ENCODE assay signal across 17 cellular contexts in the genomic region with DNA sequence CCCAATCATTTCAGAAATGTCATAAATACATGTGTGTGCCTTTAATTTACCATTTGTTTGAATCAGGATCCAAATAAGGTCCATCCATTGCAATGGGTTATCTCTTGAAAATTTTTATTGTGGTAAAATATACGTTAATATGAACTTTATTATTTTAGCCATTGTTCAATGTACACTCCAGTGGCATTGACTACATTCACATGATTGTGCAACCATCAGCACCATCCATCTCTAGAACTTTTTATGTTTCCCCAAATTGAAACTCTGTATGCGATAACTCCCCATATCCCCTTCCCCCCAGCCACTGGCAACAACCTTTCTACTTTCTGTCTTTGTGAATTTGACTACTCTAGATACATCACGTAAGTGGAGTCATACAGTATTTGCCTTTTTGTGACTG. TPM values are rescaled to one million over a fixed set of nuclear protein-coding genes. Genes with fewer than 3 reads are reported as not detected.
DNase-seq lines count a peak whose midpoint lies in the region; ATAC-seq and TF ChIP-seq lines count a peak whose summit lies in the region.
"Had no signal": no experiment of that assay in that cellular context is flagged by ENCODE, and none has a peak within 500 bp of the region (broad histone marks: within the 10 kb centered on the region; RNA-seq: fewer than 3 reads in every experiment).

No MANE protein-coding gene starts in this region.

- no peak overlapping the region for H3K14ac ChIP-seq in IMR-90 (replicated peaks; ENCODE audit: low read depth, low read length)

- H3K9me1 ChIP-seq in IMR-90 (ENCODE audit: insufficient read depth, low read length): peaks cover 4% of the 10 kb centered on the region

- no peak for ATAC-seq in IMR-90 (ENCODE audit: low read depth)
- no peak for ATAC-seq in T-helper 17 cell
- ATAC-seq in GM21423 (IDR thresholded peaks at IDR 0.05; ENCODE audit: unreplicated experiment): no peak
- ATAC-seq: GM12878 had no signal

- no peak overlapping the region for H2AK5ac ChIP-seq in IMR-90 (ENCODE audit: low read depth, low read length)

- peaks cover 10% of the 10 kb centered on the region for H3K4me1 Mint-ChIP-seq in activated naive CD4-positive, alpha-beta T cell treated with anti-CD3 and anti-CD28 coated beads, Interleukin-2, amount 50 U/mL, for 24 hours
- H3K4me1 Mint-ChIP-seq in T-helper 17 cell: peaks cover 9% of the 10 kb centered on the region
- H3K4me1 Mint-ChIP-seq in osteocyte (ENCODE audit: unreplicated experiment): no peaks in the 10 kb centered on the region

- H4K8ac ChIP-seq in IMR-90 (ENCODE audit: low read depth in 2 of 2, low read length in 2 of 2): no peak overlapping the region

- H3K27me3 Mint-ChIP-seq in activated naive CD4-positive, alpha-beta T cell treated with anti-CD3 and anti-CD28 coated beads, Interleukin-2, amount 50 U/mL, for 24 hours: no peaks in the 10 kb centered on the region
- H3K27me3 Mint-ChIP-seq in T-helper 17 cell: no peaks in the 10 kb centered on the region
- no peaks in the 10 kb centered on the region for H3K27me3 Mint-ChIP-seq in osteocyte (ENCODE audit: unreplicated experiment)
- H3K27me3 Mint-ChIP-seq: CD4-positive, alpha-beta memory T cell had no signal

- peaks cover 13 to 23% of the 10 kb centered on the region in 2 experiments for H3K79me1 ChIP-seq in IMR-90 (ENCODE audit: low read depth in 1 of 2, low read length in 2 of 2)

- H4K5ac ChIP-seq in IMR-90 (ENCODE audit: low read depth, low read length): no peak overlapping the region

- no peak overlapping the region for H3K23ac ChIP-seq in IMR-90 (ENCODE audit: low read depth, low read length)

- no peak overlapping the region for H3K18ac ChIP-seq in IMR-90 (ENCODE audit: low read depth, low read length)

- H3K9ac ChIP-seq in IMR-90 (ENCODE audit: low read depth, low read length): no peak overlapping the region

- no peak for TF ChIP-seq RAD21 in IMR-90 (IDR thresholded peaks at IDR 0.05; ENCODE audit: low read length)

- POLR2A ChIA-PET in IMR-90 (lab: Charles Lee; ENCODE audit: unreplicated experiment): no interaction called here

- no CpG with 5 or more reads among the region's 3 CpGs for WGBS in IMR-90 (ENCODE audit: extremely low coverage in 2 of 2, insufficient read length in 1 of 2), 2 experiments

- no TSS peak for BruUV-seq in IMR-90 (replicated peaks; lab: Mats Ljungman, UMichigan)

- CTCF ChIA-PET in IMR-90 (lab: Yijun Ruan, JAX): no interaction called here

- peaks cover 28% of the 10 kb centered on the region for H3K36me3 ChIP-seq in IMR-90 (ENCODE audit: control insufficient read depth, insufficient read depth, low read length)

- no peak overlapping the region for H3K4me2 ChIP-seq in IMR-90 (ENCODE audit: low read depth, low read length)

- no peaks in the 10 kb centered on the region for H3K9me3 ChIP-seq in IMR-90 (ENCODE audit: control insufficient read depth, insufficient read depth, low read length)
- no peaks in the 10 kb centered on the region for H3K9me3 ChIP-seq in T-helper 17 cell (ENCODE audit: control insufficient read depth, low read length, poor library complexity, severe bottlenecking)
- H3K9me3 ChIP-seq: HAP-1 had no signal

- H3K4me3 Mint-ChIP-seq in activated naive CD4-positive, alpha-beta T cell treated with anti-CD3 and anti-CD28 coated beads, Interleukin-2, amount 50 U/mL, for 24 hours: no peak overlapping the region
- H3K4me3 Mint-ChIP-seq in T-helper 17 cell (no peak overlapping the region), osteocyte (ENCODE audit: unreplicated experiment) (no peak overlapping the region)
- H3K4me3 Mint-ChIP-seq: CD4-positive, alpha-beta memory T cell; HFFc6 had no signal

- no peaks in the 10 kb centered on the region for H4K20me1 ChIP-seq in IMR-90 (ENCODE audit: insufficient read depth, low read length)

- in situ Hi-C loops in IMR-90 (cut with MboI; ENCODE audit: low sequenced_read_pairs): no loop called here

- no peak for TF ChIP-seq CTCF in IMR-90 (conservative IDR thresholded peaks at IDR 0.05; ENCODE audit: low read depth, low read length)
- TF ChIP-seq CTCF in osteocyte (IDR thresholded peaks at IDR 0.05): no peak

- DNase-seq in activated naive CD4-positive, alpha-beta T cell (lab: John Stamatoyannopoulos, UW): no peak
- DNase-seq in IMR-90 (no peak), T-helper 17 cell (no peak), osteocyte (ENCODE audit: extremely low spot score, unreplicated experiment) (peak; percentile 2), GM03348 (ENCODE audit: low spot score) (no peak)
- DNase-seq: C1 segment of cervical spinal cord; Calu3; CD4-positive, alpha-beta memory T cell; COR-L47; DMS153; DND-41; GOT3; HFFc6 had no signal

- no peak overlapping the region for H3K56ac ChIP-seq in IMR-90 (ENCODE audit: extremely low read depth, insufficient read depth, low read length)

- peak overlapping the region; percentile 2 for H3K27ac Mint-ChIP-seq in activated naive CD4-positive, alpha-beta T cell treated with anti-CD3 and anti-CD28 coated beads, Interleukin-2, amount 50 U/mL, for 24 hours
- H3K27ac Mint-ChIP-seq in T-helper 17 cell: peak overlapping the region; percentile 21
- no peak overlapping the region for H3K27ac Mint-ChIP-seq in osteocyte (ENCODE audit: unreplicated experiment)
- H3K27ac Mint-ChIP-seq: HFFc6 had no signal

- no peak overlapping the region for H2BK15ac ChIP-seq in IMR-90 (ENCODE audit: low read depth, low read length)

- intact Hi-C loops in IMR-90 (cut with micrococcal nuclease): no loop called here

- no peak for TF ChIP-seq POLR2A in IMR-90 (IDR thresholded peaks at IDR 0.05; ENCODE audit: low read depth, low read length)

- no peak overlapping the region for H3K4ac ChIP-seq in IMR-90 (ENCODE audit: low read depth, low read length)

- H2BK5ac ChIP-seq in IMR-90 (ENCODE audit: low read depth, low read length, poor library complexity, severe bottlenecking): no peak overlapping the region

- H3K27ac ChIP-seq in IMR-90 (ENCODE audit: insufficient read depth, low read length): no peak overlapping the region

- H3K27me3 ChIP-seq in IMR-90 (ENCODE audit: control insufficient read depth, insufficient read depth, low read length): no peaks in the 10 kb centered on the region

- dilution Hi-C loops in IMR-90 (cut with HindIII; ENCODE audit: low sequenced_read_pairs, unreplicated experiment): loop anchor here (25.0 kb wide), 1 partner anchor 261 kb away; no protein-coding TSS in a partner anchor

- H2BK120ac ChIP-seq in IMR-90 (ENCODE audit: low read depth, low read length): no peak overlapping the region

- H2AFZ ChIP-seq in IMR-90 (replicated peaks; ENCODE audit: low read length, poor library complexity): no peak overlapping the region

- H2AK9ac ChIP-seq in IMR-90 (replicated peaks; ENCODE audit: low read depth, low read length, poor library complexity): no peak overlapping the region

- H4K91ac ChIP-seq in IMR-90 (ENCODE audit: insufficient read depth, low read depth, low read length): no peak overlapping the region

- H2BK20ac ChIP-seq in IMR-90 (ENCODE audit: low read depth, low read length): no peak overlapping the region

- peaks cover 8% of the 10 kb centered on the region for H3K36me3 Mint-ChIP-seq in activated naive CD4-positive, alpha-beta T cell treated with anti-CD3 and anti-CD28 coated beads, Interleukin-2, amount 50 U/mL, for 24 hours
- H3K36me3 Mint-ChIP-seq in T-helper 17 cell (ENCODE audit: low read depth): peaks cover 12% of the 10 kb centered on the region
- H3K36me3 Mint-ChIP-seq in osteocyte (ENCODE audit: unreplicated experiment): peaks cover 39% of the 10 kb centered on the region

- H3K4me3 ChIP-seq in IMR-90 (ENCODE audit: insufficient read depth, low read depth, low read length): no peak overlapping the region
- H3K4me3 ChIP-seq: GM12878, HAP-1 had no signal

- no peaks in the 10 kb centered on the region for H3K9me3 Mint-ChIP-seq in activated naive CD4-positive, alpha-beta T cell treated with anti-CD3 and anti-CD28 coated beads, Interleukin-2, amount 50 U/mL, for 24 hours
- no peaks in the 10 kb centered on the region for H3K9me3 Mint-ChIP-seq in osteocyte (ENCODE audit: unreplicated experiment)
- H3K9me3 Mint-ChIP-seq: CD4-positive, alpha-beta memory T cell; HFFc6 had no signal

- H3K4me1 ChIP-seq in IMR-90 (ENCODE audit: control insufficient read depth, insufficient read depth, low read length): 0 out of 2 replicates have a peak, but pooled peaks cover 1% of the 10 kb centered on the region

TF ChIP-seq in IMR-90, 13 proteins besides CTCF, POLR2A, EP300 and RAD21:
- no peak for TF ChIP-seq FOS (IDR thresholded peaks at IDR 0.05; ENCODE audit: low read depth, low read length)
- TF ChIP-seq, protein P1, sequence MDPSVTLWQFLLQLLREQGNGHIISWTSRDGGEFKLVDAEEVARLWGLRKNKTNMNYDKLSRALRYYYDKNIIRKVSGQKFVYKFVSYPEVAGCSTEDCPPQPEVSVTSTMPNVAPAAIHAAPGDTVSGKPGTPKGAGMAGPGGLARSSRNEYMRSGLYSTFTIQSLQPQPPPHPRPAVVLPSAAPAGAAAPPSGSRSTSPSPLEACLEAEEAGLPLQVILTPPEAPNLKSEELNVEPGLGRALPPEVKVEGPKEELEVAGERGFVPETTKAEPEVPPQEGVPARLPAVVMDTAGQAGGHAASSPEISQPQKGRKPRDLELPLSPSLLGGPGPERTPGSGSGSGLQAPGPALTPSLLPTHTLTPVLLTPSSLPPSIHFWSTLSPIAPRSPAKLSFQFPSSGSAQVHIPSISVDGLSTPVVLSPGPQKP (IDR thresholded peaks at IDR 0.05; ENCODE audit: borderline replicate concordance, low read depth, low read length): no peak
- no peak for TF ChIP-seq MAFK (IDR thresholded peaks at IDR 0.05; ENCODE audit: low read depth, low read length)
- peak; percentile 50; the same call in 1 of the 2 replicates for TF ChIP-seq CEBPB (IDR thresholded peaks at IDR 0.05; ENCODE audit: low read depth, low read length)
TF ChIP-seq in IMR-90: peak in this region for 1.

RNA-seq across cellular contexts. Expression of a gene that starts 12.0 kb away (rescaled TPM):
- total RNA-seq in IMR-90 (2012; rRNA removed) (86.9 and 108 TPM in 2 replicates), T-helper 17 cell (10 to 100 TPM; 57.3 to 62.8 TPM), osteocyte (308 and 332 TPM in 2 replicates)
- polyA plus RNA-seq in IMR-90 (2012; rRNA removed): 205 and 208 TPM in 2 replicates
- 105 and 123 TPM in 2 replicates for polyA plus RNA-seq in IMR-90 (2012; cell fraction: cytosol; rRNA removed)
- polyA plus RNA-seq in IMR-90 (2012; cell fraction: nucleus; rRNA removed; ENCODE audit: low replicate concordance): 30.4 and 63.0 TPM in 2 replicates

RNA-seq across cellular contexts. Expression of a gene that starts 28.9 kb away (rescaled TPM):
- total RNA-seq in IMR-90 (2012; rRNA removed) (21.9 and 22.6 TPM in 2 replicates), T-helper 17 cell (10 to 100 TPM; 29.8 to 37.3 TPM), osteocyte (90.4 and 122 TPM in 2 replicates)
- polyA plus RNA-seq in IMR-90 (2012; rRNA removed): 58.9 and 59.6 TPM in 2 replicates
- 41.3 and 44.8 TPM in 2 replicates for polyA plus RNA-seq in IMR-90 (2012; cell fraction: cytosol; rRNA removed)
- 23.0 and 51.9 TPM in 2 replicates for polyA plus RNA-seq in IMR-90 (2012; cell fraction: nucleus; rRNA removed; ENCODE audit: low replicate concordance)

RNA-seq across cellular contexts. Expression of a gene that starts 28.9 kb away (rescaled TPM):
- total RNA-seq in IMR-90 (2012; rRNA removed): 3.0 and 3.3 TPM in 2 replicates
- 1.8 and 2.2 TPM in 2 replicates for polyA plus RNA-seq in IMR-90 (2012; rRNA removed)
- 0.99 and 1.5 TPM in 2 replicates for polyA plus RNA-seq in IMR-90 (2012; cell fraction: cytosol; rRNA removed)
- 1.3 and 1.7 TPM in 2 replicates for polyA plus RNA-seq in IMR-90 (2012; cell fraction: nucleus; rRNA removed; ENCODE audit: low replicate concordance)
- 10 to 100 TPM; 13.6 to 15.0 TPM for total RNA-seq in T-helper 17 cell
- 10.0 and 10.3 TPM in 2 replicates for total RNA-seq in osteocyte
